Comparison of ENCODE assay signal across 19 cellular contexts in genomic region chr9:17422994-17423680, GRCh38.
A peak's percentile ranks its signal among the peaks of the same experiment; 100 is the strongest.
DNase-seq lines count a peak whose midpoint lies in the region; ATAC-seq and TF ChIP-seq lines count a peak whose summit lies in the region.
"Had no signal": no experiment of that assay in that cellular context is flagged by ENCODE, and none has a peak within 500 bp of the region (broad histone marks: within the 10 kb centered on the region; RNA-seq: fewer than 3 reads in every experiment).

No MANE protein-coding gene starts in this region.

- H3K4me3 Mint-ChIP-seq in T-helper 17 cell: no peak overlapping the region
- H3K4me3 Mint-ChIP-seq in activated CD4-positive, alpha-beta T cell treated with anti-CD3 and anti-CD28 coated beads, Interleukin-2, amount 10 ng/mL, durations not matched to agents 24 days and 14 days: no peak overlapping the region
- H3K4me3 Mint-ChIP-seq: activated naive CD4-positive, alpha-beta T cell treated with anti-CD3 and anti-CD28 coated beads, Interleukin-2, amount 50 U/mL, for 24 hours; CD14-positive monocyte; effector memory CD8-positive, alpha-beta T cell had no signal

- no peaks in the 10 kb centered on the region for H3K36me3 ChIP-seq in MG63
- H3K36me3 ChIP-seq in lung (ENCODE audit: control insufficient read depth in 2 of 2, insufficient read depth in 2 of 2, low read length in 2 of 2): peaks cover 1 to 3% of the 10 kb centered on the region in 2 donors
- H3K36me3 ChIP-seq: esophagus squamous epithelium had no signal

- no peaks in the 10 kb centered on the region for H3K27me3 Mint-ChIP-seq in T-helper 17 cell
- H3K27me3 Mint-ChIP-seq in activated CD4-positive, alpha-beta T cell treated with anti-CD3 and anti-CD28 coated beads, Interleukin-2, amount 10 ng/mL, durations not matched to agents 24 days and 14 days: no peaks in the 10 kb centered on the region
- H3K27me3 Mint-ChIP-seq: activated naive CD4-positive, alpha-beta T cell treated with anti-CD3 and anti-CD28 coated beads, Interleukin-2, amount 50 U/mL, for 24 hours; effector memory CD8-positive, alpha-beta T cell had no signal

- H3K9me3 Mint-ChIP-seq in activated CD4-positive, alpha-beta T cell treated with anti-CD3 and anti-CD28 coated beads, Interleukin-2, amount 10 ng/mL, durations not matched to agents 24 days and 14 days: no peaks in the 10 kb centered on the region
- H3K9me3 Mint-ChIP-seq: activated naive CD4-positive, alpha-beta T cell treated with anti-CD3 and anti-CD28 coated beads, Interleukin-2, amount 50 U/mL, for 24 hours; CD14-positive monocyte had no signal

- DNase-seq in DMS153 (lab: John Stamatoyannopoulos, UW) (peak; percentile 70), MG63 (peak; percentile 49), epithelial cell of esophagus (ENCODE audit: low read depth) (peak; percentile 9), lung (ENCODE audit: low spot score) (no peak), DMS79 treated with DMSO at 0.1 percent for 48 hours (lab: John Stamatoyannopoulos, UW) (no peak), T-helper 17 cell (no peak)
- no peak for DNase-seq in activated CD4-positive, alpha-beta T cell treated with anti-CD3 and anti-CD28 coated beads, Interleukin-2, amount 10 ng/mL, durations not matched to agents 24 days and 14 days
- DNase-seq: effector memory CD8-positive, alpha-beta T cell; esophagus squamous epithelium; heart left ventricle; Karpas-422; NCI-H1105 treated with DMSO at 0.1 percent for 48 hours; NCI-H748 treated with DMSO at 0.1 percent for 48 hours; nucleus accumbens; SHP77; stimulated activated CD4-positive, alpha-beta T cell treated with anti-CD3 and anti-CD28 coated beads, Interleukin-12 subunit alpha, Interleukin-12 subunit beta, amount 100 ng/mL, for 4 hours had no signal

- H3K27me3 ChIP-seq in MG63 (no peaks in the 10 kb centered on the region), lung (ENCODE audit: control insufficient read depth, insufficient read depth) (no peaks in the 10 kb centered on the region)
- H3K27me3 ChIP-seq: esophagus squamous epithelium, heart left ventricle had no signal

- peak; percentile 27 for ATAC-seq in lung (ENCODE audit: insufficient read depth, low FRiP score)
- no peak for ATAC-seq in HG02571 (IDR thresholded peaks at IDR 0.05; ENCODE audit: unreplicated experiment)
- ATAC-seq in T-helper 17 cell: no peak
- ATAC-seq: effector memory CD8-positive, alpha-beta T cell had no signal

- H3K36me3 Mint-ChIP-seq in T-helper 17 cell (ENCODE audit: low read depth): no peaks in the 10 kb centered on the region
- no peaks in the 10 kb centered on the region for H3K36me3 Mint-ChIP-seq in activated CD4-positive, alpha-beta T cell treated with anti-CD3 and anti-CD28 coated beads, Interleukin-2, amount 10 ng/mL, durations not matched to agents 24 days and 14 days (ENCODE audit: low read depth)
- H3K36me3 Mint-ChIP-seq: activated naive CD4-positive, alpha-beta T cell treated with anti-CD3 and anti-CD28 coated beads, Interleukin-2, amount 50 U/mL, for 24 hours had no signal

- H3K4me1 Mint-ChIP-seq in T-helper 17 cell: no peaks in the 10 kb centered on the region
- H3K4me1 Mint-ChIP-seq in activated CD4-positive, alpha-beta T cell treated with anti-CD3 and anti-CD28 coated beads, Interleukin-2, amount 10 ng/mL, durations not matched to agents 24 days and 14 days: no peaks in the 10 kb centered on the region
- H3K4me1 Mint-ChIP-seq: activated naive CD4-positive, alpha-beta T cell treated with anti-CD3 and anti-CD28 coated beads, Interleukin-2, amount 50 U/mL, for 24 hours had no signal

- H3K27ac ChIP-seq in lung (ENCODE audit: low read depth in 1 of 2, low read length in 1 of 2): no peak overlapping the region
- H3K27ac ChIP-seq: esophagus squamous epithelium, heart left ventricle had no signal

- peaks cover 0 to 4% of the 10 kb centered on the region in 2 donors for H3K4me1 ChIP-seq in lung (ENCODE audit: control insufficient read depth in 2 of 2, insufficient read depth in 2 of 2, low read length in 2 of 2)
- H3K4me1 ChIP-seq: esophagus squamous epithelium, heart left ventricle had no signal

- no peak overlapping the region for H3K27ac Mint-ChIP-seq in T-helper 17 cell
- H3K27ac Mint-ChIP-seq in activated CD4-positive, alpha-beta T cell treated with anti-CD3 and anti-CD28 coated beads, Interleukin-2, amount 10 ng/mL, durations not matched to agents 24 days and 14 days: no peak overlapping the region
- H3K27ac Mint-ChIP-seq: activated naive CD4-positive, alpha-beta T cell treated with anti-CD3 and anti-CD28 coated beads, Interleukin-2, amount 50 U/mL, for 24 hours; effector memory CD8-positive, alpha-beta T cell had no signal

- H3K9me3 ChIP-seq in MG63 (no peaks in the 10 kb centered on the region), lung (ENCODE audit: control insufficient read depth in 2 of 2, insufficient read depth in 1 of 2, low read length in 1 of 2) (no peaks in the 10 kb centered on the region), T-helper 17 cell (ENCODE audit: control insufficient read depth, low read length, poor library complexity, severe bottlenecking) (no peaks in the 10 kb centered on the region)
- H3K9me3 ChIP-seq: esophagus squamous epithelium, heart left ventricle had no signal

- 76 to 82% methylated on average over 4 of the region's 4 CpGs for WGBS in lung, 2 donors

- no peak for TF ChIP-seq CTCF in epithelial cell of esophagus (IDR thresholded peaks at IDR 0.05; ENCODE audit: insufficient read depth, low read depth, low read length, missing control alignments)
- TF ChIP-seq CTCF in lung (IDR thresholded peaks at IDR 0.05; ENCODE audit: control extremely low read depth, extremely low read depth): no peak

- no peak overlapping the region for H3K4me3 ChIP-seq in MG63
- no peak overlapping the region for H3K4me3 ChIP-seq in epithelial cell of esophagus (ENCODE audit: low read length)
- no peak overlapping the region for H3K4me3 ChIP-seq in lung
- H3K4me3 ChIP-seq: esophagus squamous epithelium, heart left ventricle had no signal

- intact Hi-C loops in activated CD4-positive, alpha-beta T cell treated with anti-CD3 and anti-CD28 coated beads, Interleukin-2, amount 10 ng/mL, durations not matched to agents 24 days and 14 days (cut with micrococcal nuclease): no loop called here

Comparison
In these comparisons a context has a peak if more than half of its experiments do, and no peak if none do; other contexts are left out.
1. DNase-seq: peak in DMS153 (single experiment), MG63 (single experiment) and epithelial cell of esophagus (single experiment); none in lung (single experiment), DMS79 treated with DMSO at 0.1 percent for 48 hours (single experiment), T-helper 17 cell (0 of 3) and activated CD4-positive, alpha-beta T cell treated with anti-CD3 and anti-CD28 coated beads, Interleukin-2, amount 10 ng/mL, durations not matched to agents 24 days and 14 days (single experiment).